In the genomic region with DNA sequence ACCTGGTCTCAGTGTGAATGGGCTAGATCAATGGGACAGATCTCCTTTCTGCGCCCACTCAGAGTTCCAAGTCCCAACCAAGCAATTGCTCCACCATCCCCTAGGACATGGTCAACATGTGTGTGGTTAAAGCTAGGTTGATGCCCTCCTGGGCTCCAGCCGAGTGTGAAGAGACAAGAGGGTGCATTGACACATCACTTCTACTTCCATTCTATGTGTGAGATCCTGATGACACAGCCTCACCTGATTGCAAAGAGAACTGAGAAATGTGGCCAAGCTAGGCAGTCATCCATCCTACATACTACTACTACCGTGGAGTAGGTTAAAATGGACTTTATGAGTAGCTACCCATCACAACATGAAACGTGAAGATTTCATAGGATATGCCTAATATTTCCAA, we compare ENCODE assay signal across 1 cellular context.
TF ChIP-seq lines count a peak whose summit lies in the region.

No MANE protein-coding gene starts in this region.

TF ChIP-seq in GM12878, 131 proteins besides CTCF, POLR2A, EP300 and RAD21 (continued from another document):
- no peak for TF ChIP-seq SP1 (IDR thresholded peaks at IDR 0.05; ENCODE audit: low read depth, low read length)
